8 cellular contexts compared by ENCODE assay signal in the genomic region with DNA sequence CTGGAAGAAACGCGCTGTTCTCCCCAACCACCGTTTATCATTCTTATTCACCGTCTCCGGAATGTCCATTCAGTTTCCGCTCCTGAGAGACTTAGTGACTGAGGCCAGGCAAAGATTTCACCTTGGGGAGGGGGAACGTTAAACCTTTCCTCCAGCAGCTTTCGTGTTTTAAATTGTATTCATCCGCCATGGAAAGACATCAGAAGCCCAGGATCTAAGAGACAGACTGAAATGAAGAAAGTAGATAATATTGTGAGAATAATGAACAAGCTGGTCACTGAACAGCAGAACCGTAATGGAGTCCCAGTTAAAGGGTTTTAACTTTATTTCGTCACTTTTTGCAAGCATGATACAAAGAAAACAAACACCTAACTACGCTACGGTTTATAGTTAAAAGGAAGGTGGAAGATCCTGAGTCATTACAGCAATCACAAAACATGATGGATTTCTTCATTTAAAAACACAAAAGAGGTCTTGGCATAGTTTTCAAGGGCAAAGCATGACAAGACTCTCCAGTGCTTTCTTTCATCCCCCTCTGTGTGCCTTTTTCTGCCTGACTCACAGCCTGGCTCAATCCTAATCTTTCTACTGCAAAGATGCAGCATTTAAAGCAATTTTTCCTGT. TPM values are rescaled to one million over a fixed set of nuclear protein-coding genes. Genes with fewer than 3 reads are reported as not detected.
A peak's percentile ranks its signal among the peaks of the same experiment; 100 is the strongest.
DNase-seq lines count a peak whose midpoint lies in the region; ATAC-seq and TF ChIP-seq lines count a peak whose summit lies in the region.

No MANE protein-coding gene starts in this region.

- no peaks in the 10 kb centered on the region for H3K9me2 ChIP-seq in Loucy (replicated peaks; ENCODE audit: low read depth, low read length)

- H2BK5ac ChIP-seq in mesenchymal stem cell (ENCODE audit: low read depth, low read length, poor library complexity, severe bottlenecking), result no peak overlapping the region

- 0% methylated on average over 10 of the region's 13 CpGs for WGBS in mesenchymal stem cell

- H3K27me3 ChIP-seq in Loucy (ENCODE audit: insufficient read depth, low read length, poor library complexity, severe bottlenecking) (no peaks in the 10 kb centered on the region), mesenchymal stem cell (ENCODE audit: control insufficient read depth in 1 of 2, insufficient read depth in 1 of 2, low read length in 2 of 2) (no peaks in the 10 kb centered on the region)

- H3K9ac ChIP-seq in Loucy (ENCODE audit: low read depth, low read length, poor library complexity, severe bottlenecking) (peak overlapping the region; percentile 85), mesenchymal stem cell (ENCODE audit: low read length) (peak overlapping the region; percentile 91)

- H3K4me3 ChIP-seq in Loucy (ENCODE audit: low read length, poor library complexity, severe bottlenecking) (peak overlapping the region; percentile 76), mesenchymal stem cell (ENCODE audit: insufficient read depth in 1 of 2, low read depth in 1 of 2, low read length in 2 of 2) (peak overlapping the region; percentile 84 to 99)

- peak overlapping the region; percentile 86 for H3K27ac ChIP-seq in mesenchymal stem cell (ENCODE audit: low read length, poor library complexity, severe bottlenecking)

- DNase-seq in GM04503 (ENCODE audit: low read depth), result peak; percentile 22
- DNase-seq in cerebellum (ENCODE audit: low spot score), result peak; percentile 15
- peak; percentile 72 for DNase-seq in mesenchymal stem cell
- no peak for DNase-seq in SKM-1 treated with dmso at 0.1 percent for 144 hours (lab: John Stamatoyannopoulos, UW; ENCODE audit: unreplicated experiment)

- peaks cover 12% of the 10 kb centered on the region for H3K79me1 ChIP-seq in mesenchymal stem cell (replicated peaks; ENCODE audit: low read length, poor library complexity, severe bottlenecking)

- no peak overlapping the region for H2BK12ac ChIP-seq in mesenchymal stem cell (ENCODE audit: low read length in 2 of 2)

- H3K79me2 ChIP-seq in Loucy (ENCODE audit: insufficient read depth, low read length), result peaks cover 39% of the 10 kb centered on the region

- no peak for TF ChIP-seq CTCF in Loucy (conservative IDR thresholded peaks at IDR 0.05; ENCODE audit: low read length)

- no peak for ATAC-seq in GM21825 (IDR thresholded peaks at IDR 0.05; ENCODE audit: unreplicated experiment)
- no peak for ATAC-seq in GM18909 (IDR thresholded peaks at IDR 0.05; ENCODE audit: poor library complexity, unreplicated experiment)
- no peak for ATAC-seq in HG03520 (IDR thresholded peaks at IDR 0.05; ENCODE audit: unreplicated experiment)

- H3K36me3 ChIP-seq in Loucy (ENCODE audit: insufficient read depth, low read length) (no peaks in the 10 kb centered on the region), mesenchymal stem cell (ENCODE audit: control insufficient read depth in 1 of 2, insufficient read depth in 2 of 2, low read depth in 1 of 2, low read length in 2 of 2) (no peaks in the 10 kb centered on the region)

- no peaks in the 10 kb centered on the region for H3K9me3 ChIP-seq in Loucy (ENCODE audit: insufficient read depth, low read depth, low read length)
- H3K9me3 ChIP-seq in mesenchymal stem cell (ENCODE audit: control insufficient read depth, low read length), result no peaks in the 10 kb centered on the region

- H3K18ac ChIP-seq in mesenchymal stem cell (ENCODE audit: low read depth in 1 of 2, low read length in 2 of 2), result peak overlapping the region; percentile 72 to 92

- no peak overlapping the region for H3K23ac ChIP-seq in mesenchymal stem cell (ENCODE audit: low read length in 2 of 2)

- H3K4me2 ChIP-seq in Loucy (ENCODE audit: low read depth, low read length, poor library complexity, severe bottlenecking) (peak overlapping the region; percentile 79), mesenchymal stem cell (ENCODE audit: low read length, poor library complexity, severe bottlenecking) (peak overlapping the region; percentile 86)

- H3K4ac ChIP-seq in mesenchymal stem cell (ENCODE audit: low read depth in 1 of 2, low read length in 2 of 2), result no peak overlapping the region

- H3K14ac ChIP-seq in mesenchymal stem cell (ENCODE audit: low read length in 2 of 2), result peak overlapping the region in 1 of 2 experiments; percentile 70

- H4K91ac ChIP-seq in mesenchymal stem cell (ENCODE audit: low read length), result no peak overlapping the region

- H2AFZ ChIP-seq in Loucy (ENCODE audit: low read length) (peak overlapping the region; percentile 86), mesenchymal stem cell (ENCODE audit: low read depth, low read length) (peak overlapping the region; percentile 56)

- no peak overlapping the region for H2AK5ac ChIP-seq in mesenchymal stem cell (ENCODE audit: low read length, severe bottlenecking)

- H4K8ac ChIP-seq in mesenchymal stem cell (ENCODE audit: low read length), result no peak overlapping the region

- H3F3A ChIP-seq in Loucy (ENCODE audit: low read depth), result no peaks in the 10 kb centered on the region

- no peak overlapping the region for H2BK15ac ChIP-seq in mesenchymal stem cell (ENCODE audit: low read depth, poor library complexity, severe bottlenecking)

- H3K4me1 ChIP-seq in Loucy (ENCODE audit: insufficient read depth, low read length, poor library complexity, severe bottlenecking) (peaks cover 53% of the 10 kb centered on the region), mesenchymal stem cell (ENCODE audit: control insufficient read depth, insufficient read depth, low read depth, low read length) (peaks cover 2% of the 10 kb centered on the region)

- no peaks in the 10 kb centered on the region for H4K20me1 ChIP-seq in Loucy (ENCODE audit: insufficient read depth, low read length, poor library complexity, severe bottlenecking)

- H2BK120ac ChIP-seq in mesenchymal stem cell (ENCODE audit: low read depth, low read length), result no peak overlapping the region

RNA-seq across cellular contexts. Expression of a gene that starts 0.6 kb away (rescaled TPM):
- total RNA-seq in cerebellum, result 16.8 TPM
- 6.8 TPM for polyA plus RNA-seq in mesenchymal stem cell (2013, experiment 1 of 2)
- 7.1 TPM for polyA plus RNA-seq in mesenchymal stem cell (2013, experiment 2 of 2)

RNA-seq across cellular contexts. Expression of a gene that starts 59.1 kb away (rescaled TPM):
- total RNA-seq in cerebellum, result 7.9 TPM
- polyA plus RNA-seq in mesenchymal stem cell (2013, experiment 1 of 2), result 0.18 TPM
- polyA plus RNA-seq in mesenchymal stem cell (2013, experiment 2 of 2), result 0.25 TPM
